19 cellular contexts compared by ENCODE assay signal in genomic region chr4:15314974-15315373, GRCh38.
"Had no signal": no experiment of that assay in that cellular context is flagged by ENCODE, and none has a peak within 500 bp of the region (broad histone marks: within the 10 kb centered on the region; RNA-seq: fewer than 3 reads in every experiment).

No MANE protein-coding gene starts in this region.

- H3K4me1 ChIP-seq: heart left ventricle, right atrium auricular region, suprapubic skin, upper lobe of left lung, vagina had no signal

- ATAC-seq: heart left ventricle; natural killer cell; stimulated activated effector memory CD8-positive, alpha-beta T cell treated with anti-CD3 and anti-CD28 coated beads, Interleukin-12 subunit alpha, Interleukin-12 subunit beta, amount 100 ng/mL, for 72 hours; stimulated activated naive CD8-positive, alpha-beta T cell treated with anti-CD3 and anti-CD28 coated beads, Interleukin-15, Interleukin-2, amounts not matched to agents 100 U/mL and 50 U/mL, for 24 hours had no signal

- DNase-seq: effector memory CD4-positive, alpha-beta T cell; foreskin melanocyte; heart left ventricle; hippocampal formation; natural killer cell; ovary; small intestine; stimulated activated CD4-positive, alpha-beta T cell treated with anti-CD3 and anti-CD28 coated beads, Interleukin-12 subunit alpha, Interleukin-12 subunit beta, amount 100 ng/mL, for 4 hours; stimulated activated CD8-positive, alpha-beta memory T cell treated with anti-CD3 and anti-CD28 coated beads, Interleukin-4, amount 100 ng/mL, for 48 hours; stimulated activated naive CD8-positive, alpha-beta T cell treated with anti-CD3 and anti-CD28 coated beads, Interleukin-15, Interleukin-2, amounts not matched to agents 100 U/mL and 50 U/mL, for 24 hours; tibial artery; upper lobe of left lung had no signal

- H3K27ac ChIP-seq: coronary artery, epithelial cell of prostate, heart left ventricle, ovary, right atrium auricular region, suprapubic skin, tibial artery, upper lobe of left lung, vagina had no signal

- FAIRE-seq: small intestine had no signal

- H3K9me3 ChIP-seq: esophagus muscularis mucosa, heart left ventricle, ovary, right atrium auricular region, suprapubic skin, tibial artery, upper lobe of left lung, vagina had no signal

- H3K4me3 ChIP-seq: coronary artery, esophagus muscularis mucosa, heart left ventricle, ovary, right atrium auricular region, suprapubic skin, tibial artery, upper lobe of left lung, vagina had no signal

- H3K27me3 ChIP-seq: esophagus muscularis mucosa, heart left ventricle, ovary, right atrium auricular region, suprapubic skin, tibial artery, upper lobe of left lung, vagina had no signal

- H3K36me3 ChIP-seq: esophagus muscularis mucosa, heart left ventricle, ovary, right atrium auricular region, suprapubic skin, upper lobe of left lung, vagina had no signal
